ENCODE assay signal across 9 cellular contexts in genomic region chr6:31079656-31080261, GRCh38. TPM values are rescaled to one million over a fixed set of nuclear protein-coding genes. Genes with fewer than 3 reads are reported as not detected.
A peak's percentile ranks its signal among the peaks of the same experiment; 100 is the strongest.
DNase-seq lines count a peak whose midpoint lies in the region; ATAC-seq lines count a peak whose summit lies in the region.
"Had no signal": no experiment of that assay in that cellular context is flagged by ENCODE, and none has a peak within 500 bp of the region (broad histone marks: within the 10 kb centered on the region; RNA-seq: fewer than 3 reads in every experiment).

No MANE protein-coding gene starts in this region.

- H3K4me1 Mint-ChIP-seq in central memory CD8-positive, alpha-beta T cell = peaks cover 9% of the 10 kb centered on the region

- no peaks in the 10 kb centered on the region for H3K36me3 Mint-ChIP-seq in central memory CD8-positive, alpha-beta T cell (ENCODE audit: insufficient read depth)

- intact Hi-C loops in left colon (cut with DNase I, micrococcal nuclease) = loop anchor here (10.0 kb wide), 1 partner anchor 255 kb away; no protein-coding TSS in a partner anchor

- no peaks in the 10 kb centered on the region for H3K9me3 Mint-ChIP-seq in central memory CD8-positive, alpha-beta T cell

- peak overlapping the region; percentile 48 for H3K4me3 Mint-ChIP-seq in central memory CD8-positive, alpha-beta T cell

- DNase-seq in DMS 273 (lab: John Stamatoyannopoulos, UW; ENCODE audit: unreplicated experiment) = peak; percentile 79
- DNase-seq in DMS 273 treated with DMSO at 0.1 percent for 48 hours (lab: John Stamatoyannopoulos, UW) = no peak
- DNase-seq in NCI-H226 = peak; percentile 41
- peak; percentile 57 for DNase-seq in activated CD4-positive, CD25-positive, alpha-beta regulatory T cell treated with anti-CD3 and anti-CD28 coated beads, Interleukin-2, amount 50 U/mL, for 72 hours
- DNase-seq in central memory CD8-positive, alpha-beta T cell (ENCODE audit: low spot score in 2 of 2) = peak; percentile 38 to 56
- DNase-seq in left colon = peak; percentile 47 to 68
- DNase-seq in stimulated activated CD4-positive, alpha-beta T cell treated with anti-CD3 and anti-CD28 coated beads, Interleukin-2, amount 100 ng/mL, for 4 hours (ENCODE audit: low read depth) = peak; percentile 54

- peaks cover 5% of the 10 kb centered on the region for H3K27me3 Mint-ChIP-seq in central memory CD8-positive, alpha-beta T cell

- ATAC-seq in central memory CD8-positive, alpha-beta T cell (replicated peaks; ENCODE audit: extremely low read depth, poor library complexity, severe bottlenecking) = peak; percentile 67
- ATAC-seq in left colon (peak; percentile 79), GM19328 (IDR thresholded peaks at IDR 0.05; ENCODE audit: unreplicated experiment) (no peak)

- H3K27ac Mint-ChIP-seq in central memory CD8-positive, alpha-beta T cell (ENCODE audit: low read depth) = no peak overlapping the region

RNA-seq across cellular contexts. Expression of gene C6orf15, which starts 32.6 kb away (rescaled TPM):
- total RNA-seq in left colon = not detected
- total RNA-seq: mononuclear cell had no signal

RNA-seq across cellular contexts. Expression of gene PSORS1C1, which starts 34.8 kb away (rescaled TPM):
- 1 to 10 TPM; 4.9 to 6.7 TPM for total RNA-seq in left colon
- total RNA-seq: mononuclear cell had no signal

RNA-seq across cellular contexts. Expression of gene CDSN, which starts 40.5 kb away (rescaled TPM):
- not detected for total RNA-seq in left colon
- total RNA-seq: mononuclear cell had no signal

RNA-seq across cellular contexts. Expression of gene PSORS1C2, which starts 59.1 kb away (rescaled TPM):
- not detected for total RNA-seq in left colon
- total RNA-seq: mononuclear cell had no signal
